Comparison of ENCODE assay signal across 8 cellular contexts in genomic region chr9:113376634-113377531, GRCh38. TPM values are rescaled to one million over a fixed set of nuclear protein-coding genes. Genes with fewer than 3 reads are reported as not detected.
DNase-seq lines count a peak whose midpoint lies in the region; ATAC-seq and TF ChIP-seq lines count a peak whose summit lies in the region.

Gene HDHD3, minus strand, starts transcription at chr9:113376986. Its CDS starts 2,632 bp downstream, at chr9:113374354.

- under 1% methylated on average over 67 of the region's 74 CpGs for WGBS in HUES64

- H3K4me1 ChIP-seq in Caco-2 = peaks cover 51% of the 10 kb centered on the region
- peaks cover 1% of the 10 kb centered on the region for H3K4me1 ChIP-seq in HUES64 (ENCODE audit: insufficient read depth, low read length)
- no peaks in the 10 kb centered on the region; the same call in 1 of the 2 replicates for H3K4me1 ChIP-seq in Panc1 (ENCODE audit: control insufficient read depth, insufficient read depth, low read length)
- H3K4me1 ChIP-seq in naive thymus-derived CD4-positive, alpha-beta T cell (ENCODE audit: control insufficient read depth in 2 of 2, insufficient read depth in 2 of 2, low read length in 2 of 2) = peaks cover 0 to 7% of the 10 kb centered on the region in 2 donors

- H3K36me3 Mint-ChIP-seq in Caco-2 (ENCODE audit: insufficient read depth, unreplicated experiment) = peaks cover 47% of the 10 kb centered on the region
- H3K36me3 Mint-ChIP-seq in activated T-helper 1 cell treated with anti-CD3 and anti-CD28 coated beads, Interleukin-12 subunit alpha, Interleukin-12 subunit beta, Interleukin-2, Interleukin-4 antibody, amounts not matched to agents 30 ng/mL and 10 ng/mL and 1 ng/mL, durations not matched to agents 14 hours and 24 hours and 36 hours (ENCODE audit: low read depth) = peaks cover 10% of the 10 kb centered on the region
- peaks cover 0 to 10% (median 3%) of the 10 kb centered on the region in 5 donors for H3K36me3 Mint-ChIP-seq in naive thymus-derived CD4-positive, alpha-beta T cell
- H3K36me3 Mint-ChIP-seq in stimulated activated naive B cell treated with anti-CD40 and anti-IgM and Interleukin-4, amounts not matched to agents 10 μg/mL and 1 μg/mL and 100 μg/mL, for 72 hours = peaks cover 11 to 16% of the 10 kb centered on the region in 2 donors

- CTCF ChIA-PET in Caco-2 (lab: Charles Lee) = interaction anchor here (0.7 to 1.8 kb wide), 4 partner anchors 11 to 28 kb away, joined by 5 to 7 read pairs (median 6); partner anchors contain the start of genes ALAD and BSPRY
- CTCF ChIA-PET in Panc1 (lab: Charles Lee) = interaction anchor here (0.6 to 0.8 kb wide), 3 partner anchors 95 to 212 kb away, joined by 3 to 4 read pairs (median 3); no protein-coding TSS in a partner anchor
- CTCF ChIA-PET in naive thymus-derived CD4-positive, alpha-beta T cell (lab: Charles Lee) = no interaction called here

- DNase-seq in Caco-2 = peak; percentile 82 to 87
- DNase-seq in Panc1 (ENCODE audit: low read depth, low spot score) = no peak
- peak; percentile 78 for DNase-seq in activated T-helper 1 cell treated with anti-CD3 and anti-CD28 coated beads, Interleukin-12 subunit alpha, Interleukin-12 subunit beta, Interleukin-2, Interleukin-4 antibody, amounts not matched to agents 30 ng/mL and 10 ng/mL and 1 ng/mL, durations not matched to agents 14 hours and 24 hours and 36 hours (ENCODE audit: low spot score)
- peak; percentile 61 for DNase-seq in fibroblast of gingiva (ENCODE audit: low read depth)
- peak; percentile 70 to 84 (median 81) for DNase-seq in naive thymus-derived CD4-positive, alpha-beta T cell
- DNase-seq in stimulated activated naive B cell treated with anti-CD40 and anti-IgM and Interleukin-4, amounts not matched to agents 10 μg/mL and 1 μg/mL and 100 μg/mL, for 72 hours = peak; percentile 80

- H3K36me3 ChIP-seq in Caco-2 (ENCODE audit: control insufficient read depth, insufficient read depth, low read length) (peaks cover 10% of the 10 kb centered on the region), HUES64 (ENCODE audit: insufficient read depth, low read length) (peaks cover 18% of the 10 kb centered on the region), Panc1 (ENCODE audit: control insufficient read depth, insufficient read depth, low read length) (no peaks in the 10 kb centered on the region; the same call in 1 of the 2 replicates)
- peaks cover 0 to 26% (median 0%) of the 10 kb centered on the region in 3 experiments for H3K36me3 ChIP-seq in naive thymus-derived CD4-positive, alpha-beta T cell (ENCODE audit: control insufficient read depth in 2 of 3, insufficient read depth in 3 of 3, low read length in 3 of 3)

- BruUV-seq in Caco-2 (replicated peaks; lab: Mats Ljungman, UMichigan) (TSS peak; percentile 69), Panc1 (replicated peaks; lab: Mats Ljungman, UMichigan) (no TSS peak)

- intact Hi-C loops in Caco-2 (cut with micrococcal nuclease; ENCODE audit: unreplicated experiment) = loop anchor here (1.0 kb wide), 2 partner anchors 24 to 33 kb away; partner anchors contain the start of genes ALAD, C9orf43 and POLE3
- intact Hi-C loops in Panc1 (cut with micrococcal nuclease; ENCODE audit: unreplicated experiment) = no loop called here
- intact Hi-C loops in activated T-helper 1 cell treated with anti-CD3 and anti-CD28 coated beads, Interleukin-12 subunit alpha, Interleukin-12 subunit beta, Interleukin-2, Interleukin-4 antibody, amounts not matched to agents 30 ng/mL and 10 ng/mL and 1 ng/mL, durations not matched to agents 14 hours and 24 hours and 36 hours (cut with micrococcal nuclease) = loop anchor here (1.0 to 2.0 kb wide), 7 partner anchors 24 to 156 kb away; partner anchors contain the start of genes ALAD, C9orf43, CDC26 and FKBP15
- intact Hi-C loops in naive thymus-derived CD4-positive, alpha-beta T cell (cut with micrococcal nuclease) = loop anchor here (1.0 to 5.0 kb wide), 12 partner anchors 24 to 1210 kb away; partner anchors contain the start of genes ALAD (in 2 of the 2), C9orf43 (in 2 of the 2), CDC26 (in 2 of the 2) and POLE3 (in 2 of the 2)

- peak within 1 kb of the TSS; percentile 92 for H3K9ac ChIP-seq in HUES64 (ENCODE audit: low read depth, low read length)

- peak; percentile 73 for ATAC-seq in GM21423 (IDR thresholded peaks at IDR 0.05; ENCODE audit: unreplicated experiment)
- peak; percentile 98 for ATAC-seq in Panc1
- ATAC-seq in naive thymus-derived CD4-positive, alpha-beta T cell = peak; percentile 96
- peak; percentile 89 to 92 for ATAC-seq in stimulated activated naive B cell treated with anti-CD40 and anti-IgM and Interleukin-4, amounts not matched to agents 10 μg/mL and 1 μg/mL and 100 μg/mL, for 72 hours (replicated peaks)

- no peaks in the 10 kb centered on the region for H3K27me3 Mint-ChIP-seq in Caco-2 (ENCODE audit: insufficient read depth, unreplicated experiment)
- no peaks in the 10 kb centered on the region for H3K27me3 Mint-ChIP-seq in activated T-helper 1 cell treated with anti-CD3 and anti-CD28 coated beads, Interleukin-12 subunit alpha, Interleukin-12 subunit beta, Interleukin-2, Interleukin-4 antibody, amounts not matched to agents 30 ng/mL and 10 ng/mL and 1 ng/mL, durations not matched to agents 14 hours and 24 hours and 36 hours (ENCODE audit: insufficient read depth)
- peaks cover 0 to 3% (median 0%) of the 10 kb centered on the region in 5 donors for H3K27me3 Mint-ChIP-seq in naive thymus-derived CD4-positive, alpha-beta T cell
- no peaks in the 10 kb centered on the region for H3K27me3 Mint-ChIP-seq in stimulated activated naive B cell treated with anti-CD40 and anti-IgM and Interleukin-4, amounts not matched to agents 10 μg/mL and 1 μg/mL and 100 μg/mL, for 72 hours

- H3K9me3 Mint-ChIP-seq in Caco-2 (ENCODE audit: unreplicated experiment) = no peaks in the 10 kb centered on the region
- H3K9me3 Mint-ChIP-seq in activated T-helper 1 cell treated with anti-CD3 and anti-CD28 coated beads, Interleukin-12 subunit alpha, Interleukin-12 subunit beta, Interleukin-2, Interleukin-4 antibody, amounts not matched to agents 30 ng/mL and 10 ng/mL and 1 ng/mL, durations not matched to agents 14 hours and 24 hours and 36 hours = no peaks in the 10 kb centered on the region
- H3K9me3 Mint-ChIP-seq in naive thymus-derived CD4-positive, alpha-beta T cell = no peaks in the 10 kb centered on the region
- H3K9me3 Mint-ChIP-seq in stimulated activated naive B cell treated with anti-CD40 and anti-IgM and Interleukin-4, amounts not matched to agents 10 μg/mL and 1 μg/mL and 100 μg/mL, for 72 hours = no peaks in the 10 kb centered on the region

- peaks cover 26% of the 10 kb centered on the region for H3K4me1 Mint-ChIP-seq in Caco-2 (ENCODE audit: low read depth, unreplicated experiment)
- H3K4me1 Mint-ChIP-seq in activated T-helper 1 cell treated with anti-CD3 and anti-CD28 coated beads, Interleukin-12 subunit alpha, Interleukin-12 subunit beta, Interleukin-2, Interleukin-4 antibody, amounts not matched to agents 30 ng/mL and 10 ng/mL and 1 ng/mL, durations not matched to agents 14 hours and 24 hours and 36 hours (ENCODE audit: low read depth) = peaks cover 18% of the 10 kb centered on the region
- H3K4me1 Mint-ChIP-seq in naive thymus-derived CD4-positive, alpha-beta T cell = peaks cover 14 to 17% (median 16%) of the 10 kb centered on the region in 7 donors
- peaks cover 15 to 39% of the 10 kb centered on the region in 2 donors for H3K4me1 Mint-ChIP-seq in stimulated activated naive B cell treated with anti-CD40 and anti-IgM and Interleukin-4, amounts not matched to agents 10 μg/mL and 1 μg/mL and 100 μg/mL, for 72 hours

- peak within 1 kb of the TSS; percentile 77 for H3K4me3 Mint-ChIP-seq in Caco-2 (ENCODE audit: unreplicated experiment)
- peak within 1 kb of the TSS; percentile 83 for H3K4me3 Mint-ChIP-seq in activated T-helper 1 cell treated with anti-CD3 and anti-CD28 coated beads, Interleukin-12 subunit alpha, Interleukin-12 subunit beta, Interleukin-2, Interleukin-4 antibody, amounts not matched to agents 30 ng/mL and 10 ng/mL and 1 ng/mL, durations not matched to agents 14 hours and 24 hours and 36 hours
- peak within 1 kb of the TSS; percentile 82 to 98 (median 90) for H3K4me3 Mint-ChIP-seq in naive thymus-derived CD4-positive, alpha-beta T cell
- H3K4me3 Mint-ChIP-seq in stimulated activated naive B cell treated with anti-CD40 and anti-IgM and Interleukin-4, amounts not matched to agents 10 μg/mL and 1 μg/mL and 100 μg/mL, for 72 hours = peak within 1 kb of the TSS; percentile 83 to 94

- H3K9me3 ChIP-seq in Caco-2 = no peaks in the 10 kb centered on the region
- no peaks in the 10 kb centered on the region for H3K9me3 ChIP-seq in HUES64 (ENCODE audit: insufficient read depth, low read depth, low read length)
- no peaks in the 10 kb centered on the region for H3K9me3 ChIP-seq in Panc1 (ENCODE audit: control insufficient read depth, insufficient read depth, low read depth, low read length)
- H3K9me3 ChIP-seq in naive thymus-derived CD4-positive, alpha-beta T cell (ENCODE audit: control insufficient read depth in 2 of 3, low read length in 3 of 3) = no peaks in the 10 kb centered on the region

- POLR2A ChIA-PET in Caco-2 (lab: Charles Lee) = interaction anchor here (0.6 to 1.5 kb wide), 4 partner anchors 24 to 271 kb away, joined by 4 to 16 read pairs (median 4); partner anchors contain the start of genes ALAD, C9orf43 and POLE3
- POLR2A ChIA-PET in Panc1 (lab: Charles Lee) = interaction anchor here (0.6 kb wide), 1 partner anchor 107 kb away, joined by 4 read pairs; no protein-coding TSS in a partner anchor
- POLR2A ChIA-PET in naive thymus-derived CD4-positive, alpha-beta T cell (lab: Charles Lee) = interaction anchor here (0.6 to 1.4 kb wide), 9 partner anchors 10 to 1551 kb away, joined by 3 to 13 read pairs (median 4); partner anchors contain the start of genes ALAD, C9orf43, POLE3 and WDR31

- H3K27ac Mint-ChIP-seq in Caco-2 (ENCODE audit: unreplicated experiment) = peak within 1 kb of the TSS; percentile 86
- peak within 1 kb of the TSS; percentile 71 for H3K27ac Mint-ChIP-seq in activated T-helper 1 cell treated with anti-CD3 and anti-CD28 coated beads, Interleukin-12 subunit alpha, Interleukin-12 subunit beta, Interleukin-2, Interleukin-4 antibody, amounts not matched to agents 30 ng/mL and 10 ng/mL and 1 ng/mL, durations not matched to agents 14 hours and 24 hours and 36 hours
- peak within 1 kb of the TSS; percentile 68 to 97 (median 85) for H3K27ac Mint-ChIP-seq in naive thymus-derived CD4-positive, alpha-beta T cell
- H3K27ac Mint-ChIP-seq in stimulated activated naive B cell treated with anti-CD40 and anti-IgM and Interleukin-4, amounts not matched to agents 10 μg/mL and 1 μg/mL and 100 μg/mL, for 72 hours = peak within 1 kb of the TSS; percentile 90

- in situ Hi-C loops in Panc1 (cut with HindIII; ENCODE audit: low pct_unique_long_range_greater_than_20kb, low sequenced_read_pairs) = no loop called here

- H3K4me3 ChIP-seq in Caco-2 (ENCODE audit: low read depth, low read length) (peak within 1 kb of the TSS; percentile 96), HUES64 (ENCODE audit: low read length) (peak within 1 kb of the TSS; percentile 99), Panc1 (ENCODE audit: low read depth in 2 of 2, low read length in 2 of 2) (peak within 1 kb of the TSS; percentile 76 to 82)
- H3K4me3 ChIP-seq in naive thymus-derived CD4-positive, alpha-beta T cell (ENCODE audit: low read length) = peak within 1 kb of the TSS; percentile 81

- H3K27ac ChIP-seq in HUES64 (ENCODE audit: low read depth, low read length) (peak within 1 kb of the TSS; percentile 88), Panc1 (ENCODE audit: low read length) (peak within 1 kb of the TSS; percentile 75)
- peak within 1 kb of the TSS; percentile 94 for H3K27ac ChIP-seq in naive thymus-derived CD4-positive, alpha-beta T cell (ENCODE audit: low read depth, low read length)

- TF ChIP-seq CTCF in Caco-2 (IDR thresholded peaks at IDR 0.05; ENCODE audit: insufficient read depth in 1 of 2, low read depth in 1 of 2, low read length in 1 of 2, severe bottlenecking in 1 of 2, unreplicated experiment in 1 of 2) (no peak), Panc1 (IDR thresholded peaks at IDR 0.05) (no peak)

- H3K27me3 ChIP-seq in Caco-2 (replicated peaks; ENCODE audit: control insufficient read depth, insufficient read depth, low read length) (no peaks in the 10 kb centered on the region), HUES64 (ENCODE audit: insufficient read depth, low read length) (no peaks in the 10 kb centered on the region), Panc1 (ENCODE audit: control insufficient read depth, insufficient read depth, low read length) (no peaks in the 10 kb centered on the region)
- H3K27me3 ChIP-seq in naive thymus-derived CD4-positive, alpha-beta T cell (ENCODE audit: control insufficient read depth in 2 of 2, insufficient read depth in 2 of 2, low read length in 2 of 2) = no peaks in the 10 kb centered on the region

RNA-seq across cellular contexts. Expression of gene HDHD3, which starts in this region (rescaled TPM):
- total RNA-seq in Caco-2 (2022) (60.9 and 64.9 TPM in 2 replicates), Panc1 (2021; ENCODE audit: unreplicated experiment) (14.5 TPM)
- polyA plus RNA-seq in HUES64 (2013, experiment 1 of 2) = 11.3 TPM
- polyA plus RNA-seq in HUES64 (2013, experiment 2 of 2) = 13.1 TPM
- polyA plus RNA-seq in Panc1 (2012; ENCODE audit: insufficient read length) = 13.5 TPM
- total RNA-seq in activated T-helper 1 cell treated with anti-CD3 and anti-CD28 coated beads, Interleukin-12 subunit alpha, Interleukin-12 subunit beta, Interleukin-2, Interleukin-4 antibody, amounts not matched to agents 30 ng/mL and 10 ng/mL and 1 ng/mL, durations not matched to agents 14 hours and 24 hours and 36 hours = 15.7 and 18.5 TPM in 2 replicates
- total RNA-seq in naive thymus-derived CD4-positive, alpha-beta T cell = 10 to 100 TPM; 11.3 to 32.2 (median 20.5) TPM
- 10 to 100 TPM; 47.1 to 52.8 TPM for polyA plus RNA-seq in naive thymus-derived CD4-positive, alpha-beta T cell
